Comparison of ENCODE assay signal across 18 cellular contexts in the genomic region with DNA sequence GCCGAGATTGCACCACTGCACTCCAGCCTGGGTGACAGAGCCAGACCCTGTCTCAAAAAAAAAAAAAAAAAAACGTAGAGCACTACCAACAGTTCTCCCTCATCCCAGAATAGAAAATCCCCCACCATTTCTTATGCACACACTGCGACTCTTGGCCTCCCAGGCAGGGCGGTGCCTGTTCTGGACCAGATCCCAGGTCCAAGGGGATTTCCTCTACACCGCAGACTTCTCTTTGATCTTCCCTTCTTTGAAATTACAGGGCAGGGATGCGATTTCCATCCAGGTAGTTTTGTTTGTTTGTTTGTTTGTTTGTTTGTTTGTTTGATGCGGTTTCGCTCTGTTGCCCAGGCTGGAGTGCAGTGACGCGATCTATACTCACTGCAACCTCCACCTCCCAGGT.
DNase-seq lines count a peak whose midpoint lies in the region; ATAC-seq and TF ChIP-seq lines count a peak whose summit lies in the region.
"Had no signal": no experiment of that assay in that cellular context is flagged by ENCODE, and none has a peak within 500 bp of the region (broad histone marks: within the 10 kb centered on the region; RNA-seq: fewer than 3 reads in every experiment).

No MANE protein-coding gene starts in this region.

- no peak overlapping the region for H3K4me2 ChIP-seq in mammary epithelial cell (ENCODE audit: insufficient read depth, low read depth, low read length)

- H3K27ac ChIP-seq in breast epithelium = no peak overlapping the region
- no peak overlapping the region for H3K27ac ChIP-seq in Panc1 (ENCODE audit: low read length)
- H3K27ac ChIP-seq in mammary epithelial cell (ENCODE audit: insufficient read depth, low read depth, low read length) = no peak overlapping the region
- H3K27ac ChIP-seq in stomach = no peak overlapping the region

- no peaks in the 10 kb centered on the region for H4K20me1 ChIP-seq in mammary epithelial cell (ENCODE audit: insufficient read depth, low read length)

- no peaks in the 10 kb centered on the region for H3K27me3 ChIP-seq in breast epithelium
- H3K27me3 ChIP-seq in Panc1 (ENCODE audit: control insufficient read depth, insufficient read depth, low read length) = no peaks in the 10 kb centered on the region
- no peaks in the 10 kb centered on the region for H3K27me3 ChIP-seq in mammary epithelial cell (ENCODE audit: insufficient read depth, low read length)
- no peaks in the 10 kb centered on the region for H3K27me3 ChIP-seq in stomach

- H3K36me3 ChIP-seq in breast epithelium = no peaks in the 10 kb centered on the region
- no peaks in the 10 kb centered on the region for H3K36me3 ChIP-seq in Panc1 (ENCODE audit: control insufficient read depth, insufficient read depth, low read length)
- H3K36me3 ChIP-seq in mammary epithelial cell (ENCODE audit: insufficient read depth, low read length) = no peaks in the 10 kb centered on the region
- no peaks in the 10 kb centered on the region for H3K36me3 ChIP-seq in stomach

- TF ChIP-seq POLR2A in breast epithelium (IDR thresholded peaks at IDR 0.05) (no peak), stomach (IDR thresholded peaks at IDR 0.05) (no peak)

- peak; percentile 16 for DNase-seq in MCF 10A (ENCODE audit: unreplicated experiment)
- no peak for DNase-seq in breast epithelium (ENCODE audit: low spot score in 2 of 2)
- no peak for DNase-seq in Panc1 (ENCODE audit: low read depth, low spot score)
- peak; percentile 19 for DNase-seq in mammary epithelial cell
- DNase-seq in stomach = peak; percentile 40
- no peak for DNase-seq in progenitor cell of endocrine pancreas (ENCODE audit: low spot score, unreplicated experiment)
- DNase-seq in ecto neural progenitor cell (ENCODE audit: low spot score) = no peak
- no peak for DNase-seq in retina
- DNase-seq: 8988T; C1 segment of cervical spinal cord; Calu3; CD4-positive, alpha-beta T cell; DMS 273 treated with DMSO at 0.1 percent for 48 hours; DMS79; EL; GOT3; H9 had no signal

- H3K9ac ChIP-seq in mammary epithelial cell (ENCODE audit: insufficient read depth, low read length) = no peak overlapping the region

- H3K79me2 ChIP-seq in mammary epithelial cell (ENCODE audit: insufficient read depth, low read length) = no peaks in the 10 kb centered on the region

- no peak overlapping the region for H3K4me3 ChIP-seq in breast epithelium
- no peak overlapping the region for H3K4me3 ChIP-seq in Panc1 (ENCODE audit: low read depth in 2 of 2, low read length in 2 of 2)
- no peak overlapping the region for H3K4me3 ChIP-seq in mammary epithelial cell (replicated peaks in 1 of 3; ENCODE audit: insufficient read depth in 1 of 3, low read depth in 2 of 3, low read length in 3 of 3)
- no peak overlapping the region for H3K4me3 ChIP-seq in stomach

- TF ChIP-seq EP300 in stomach (IDR thresholded peaks at IDR 0.05) = no peak

- H3K4me1 ChIP-seq in breast epithelium (no peaks in the 10 kb centered on the region), Panc1 (ENCODE audit: control insufficient read depth, insufficient read depth, low read length) (peaks cover 23% of the 10 kb centered on the region), mammary epithelial cell (ENCODE audit: insufficient read depth, low read length) (peaks cover 16% of the 10 kb centered on the region), stomach (peaks cover 0 to 5% (median 0%) of the 10 kb centered on the region in 4 donors)

- peak; percentile 67 for ATAC-seq in Panc1

- no peaks in the 10 kb centered on the region for H3K9me3 ChIP-seq in breast epithelium
- H3K9me3 ChIP-seq in Panc1 (ENCODE audit: control insufficient read depth, insufficient read depth, low read depth, low read length) = no peaks in the 10 kb centered on the region
- H3K9me3 ChIP-seq in mammary epithelial cell (replicated peaks; ENCODE audit: insufficient read depth, low read length) = no peaks in the 10 kb centered on the region
- H3K9me3 ChIP-seq in stomach = no peaks in the 10 kb centered on the region

- no TSS peak for BruUV-seq in MCF 10A (replicated peaks; lab: Mats Ljungman, UMichigan)
- BruUV-seq in Panc1 (replicated peaks; lab: Mats Ljungman, UMichigan) = no TSS peak
- no TSS peak for BruUV-seq in mammary epithelial cell (replicated peaks; lab: Mats Ljungman, UMichigan)

- intact Hi-C loops in MCF 10A (cut with micrococcal nuclease) (loop anchor here (10.0 kb wide), 1 partner anchor 114 kb away; the partner anchor contains the start of gene ZNF713), breast epithelium (cut with DNase I; ENCODE audit: low total_unique reads) (no loop called here), Panc1 (cut with micrococcal nuclease; ENCODE audit: unreplicated experiment) (no loop called here), mammary epithelial cell (cut with micrococcal nuclease) (no loop called here), stomach (cut with DNase I; ENCODE audit: low total_unique reads) (no loop called here)

- no peaks in the 10 kb centered on the region for H3K4me1 Mint-ChIP-seq in MCF 10A (ENCODE audit: insufficient read depth, unreplicated experiment)
- no peaks in the 10 kb centered on the region for H3K4me1 Mint-ChIP-seq in progenitor cell of endocrine pancreas (ENCODE audit: low read depth)
- H3K4me1 Mint-ChIP-seq: B cell, H9 had no signal

- H3K36me3 Mint-ChIP-seq in MCF 10A (ENCODE audit: insufficient read depth, unreplicated experiment) (peaks cover under 1% of the 10 kb centered on the region), progenitor cell of endocrine pancreas (ENCODE audit: insufficient read depth) (no peaks in the 10 kb centered on the region)

- POLR2A ChIA-PET in MCF 10A (lab: Yijun Ruan, JAX) (no interaction called here), Panc1 (lab: Charles Lee) (interaction anchor here (0.7 kb wide), 1 partner anchor 34 kb away, joined by 7 read pairs; no protein-coding TSS in a partner anchor)

- TF ChIP-seq CTCF in MCF 10A (IDR thresholded peaks at IDR 0.05; ENCODE audit: unreplicated experiment) = no peak
- no peak for TF ChIP-seq CTCF in breast epithelium (IDR thresholded peaks at IDR 0.05)
- no peak for TF ChIP-seq CTCF in Panc1 (IDR thresholded peaks at IDR 0.05)
- no peak for TF ChIP-seq CTCF in mammary epithelial cell (conservative IDR thresholded peaks at IDR 0.05 in 1 of 2, IDR thresholded peaks at IDR 0.05 in 1 of 2; ENCODE audit: extremely low read depth in 1 of 2, insufficient read depth in 1 of 2, low read depth in 1 of 2, low read length in 2 of 2)
- TF ChIP-seq CTCF in stomach (IDR thresholded peaks at IDR 0.05) = no peak
- TF ChIP-seq CTCF in progenitor cell of endocrine pancreas (IDR thresholded peaks at IDR 0.05; ENCODE audit: unreplicated experiment) = no peak

- CTCF ChIA-PET in MCF 10A (lab: Yijun Ruan, JAX) (interaction anchor here (0.6 kb wide), 1 partner anchor 193 kb away, joined by 3 read pairs; no protein-coding TSS in a partner anchor), Panc1 (lab: Charles Lee) (interaction anchor here (0.6 kb wide), 1 partner anchor 198 kb away, joined by 5 read pairs; no protein-coding TSS in a partner anchor), mammary epithelial cell (lab: Charles Lee; ENCODE audit: low non-redundant PET) (no interaction called here)

- dilution Hi-C loops in mammary epithelial cell (cut with HindIII; ENCODE audit: low sequenced_read_pairs) = no loop called here

- no peaks in the 10 kb centered on the region for H3K9me3 Mint-ChIP-seq in MCF 10A (ENCODE audit: unreplicated experiment)
- peaks cover 7% of the 10 kb centered on the region for H3K9me3 Mint-ChIP-seq in progenitor cell of endocrine pancreas (ENCODE audit: low read depth)
- H3K9me3 Mint-ChIP-seq: CD4-positive, alpha-beta T cell had no signal

- no peak overlapping the region for H2AFZ ChIP-seq in mammary epithelial cell (ENCODE audit: low read depth, low read length)

- H3K4me3 Mint-ChIP-seq in MCF 10A (ENCODE audit: unreplicated experiment) (no peak overlapping the region), progenitor cell of endocrine pancreas (ENCODE audit: low read depth) (no peak overlapping the region)
- H3K4me3 Mint-ChIP-seq: B cell; CD4-positive, alpha-beta T cell; H9 had no signal

- H3K27ac Mint-ChIP-seq in MCF 10A (ENCODE audit: low read depth, unreplicated experiment) (no peak overlapping the region), progenitor cell of endocrine pancreas (no peak overlapping the region)
- H3K27ac Mint-ChIP-seq: B cell; CD4-positive, alpha-beta T cell; H9 had no signal

- H3K27me3 Mint-ChIP-seq in MCF 10A (ENCODE audit: insufficient read depth, unreplicated experiment) (no peaks in the 10 kb centered on the region), progenitor cell of endocrine pancreas (no peaks in the 10 kb centered on the region)
- H3K27me3 Mint-ChIP-seq: B cell; CD4-positive, alpha-beta T cell had no signal

- in situ Hi-C loops in Panc1 (cut with HindIII; ENCODE audit: low pct_unique_long_range_greater_than_20kb, low sequenced_read_pairs) = no loop called here
- in situ Hi-C loops in mammary epithelial cell (cut with MboI; ENCODE audit: low sequenced_read_pairs in 2 of 2) = no loop called here

- WGBS in mammary epithelial cell (ENCODE audit: low coverage, missing lambda C conversion rate) = 72% methylated on average over 9 of the region's 10 CpGs
- 45 to 71% (median 57%) methylated on average over 10 of the region's 10 CpGs for WGBS in stomach, 5 donors

Comparison
In these comparisons a context has a peak if more than half of its experiments do, and no peak if none do; other contexts are left out.
1. DNase-seq: peak in MCF 10A (single experiment), mammary epithelial cell (single experiment) and stomach (single experiment); none in breast epithelium (0 of 2), Panc1 (single experiment), progenitor cell of endocrine pancreas (single experiment), ecto neural progenitor cell (single experiment) and retina (single experiment).